ENCODE assay signal across 8 cellular contexts in genomic region chr15:77496710-77497107, GRCh38.
DNase-seq lines count a peak whose midpoint lies in the region; ATAC-seq, FAIRE-seq and TF ChIP-seq lines count a peak whose summit lies in the region.

No MANE protein-coding gene starts in this region.

- H3K27ac ChIP-seq in ascending aorta, result peak overlapping the region; percentile 81 to 85

- no peaks in the 10 kb centered on the region for H3K9me3 ChIP-seq in ascending aorta
- no peaks in the 10 kb centered on the region for H3K9me3 ChIP-seq in skeletal muscle satellite cell (replicated peaks; ENCODE audit: low read length)

- DNase-seq in GM12891 (ENCODE audit: insufficient read length, low spot score), result peak; percentile 53
- peak; percentile 79 for DNase-seq in MV-4-11 (lab: John Stamatoyannopoulos, UW)
- DNase-seq in T-helper 2 cell treated with Interferon-gamma antibody and Interleukin-4, amounts not matched to agents 5 μg/mL and 100 μg/mL, for 36 hours (ENCODE audit: low spot score), result peak; percentile 53
- peak; percentile 37 to 92 for DNase-seq in ascending aorta (ENCODE audit: low spot score in 2 of 2)
- DNase-seq in hypothalamus (lab: John Stamatoyannopoulos, UW), result peak in 39 of 51 donors; percentile 32 to 87 (median 71)

- no peaks in the 10 kb centered on the region for H3K27me3 ChIP-seq in ascending aorta
- no peaks in the 10 kb centered on the region for H3K27me3 ChIP-seq in skeletal muscle satellite cell (ENCODE audit: control insufficient read depth, insufficient read depth, low read length)

- ATAC-seq in GM21737 (IDR thresholded peaks at IDR 0.05; ENCODE audit: unreplicated experiment) (no peak), HG02840 (IDR thresholded peaks at IDR 0.05; ENCODE audit: low FRiP score, unreplicated experiment) (no peak)

- H3K27me3 Mint-ChIP-seq in T-helper 2 cell treated with Interferon-gamma antibody and Interleukin-4, amounts not matched to agents 5 μg/mL and 100 μg/mL, for 36 hours (ENCODE audit: low read depth), result no peaks in the 10 kb centered on the region

- intact Hi-C loops in ascending aorta (cut with DNase I), result loop anchor here (1.0 to 5.0 kb wide), 5 partner anchors 39 to 564 kb away; partner anchors contain the start of gene RCN2

- TF ChIP-seq POLR2A in GM12891 (IDR thresholded peaks at IDR 0.05; ENCODE audit: low read depth, low read length), result no peak

- H3K4me1 ChIP-seq in ascending aorta (peaks cover 5 to 27% of the 10 kb centered on the region in 2 donors), skeletal muscle satellite cell (ENCODE audit: control insufficient read depth, insufficient read depth, low read length) (peaks cover 34% of the 10 kb centered on the region)

- H3K4me3 Mint-ChIP-seq in T-helper 2 cell treated with Interferon-gamma antibody and Interleukin-4, amounts not matched to agents 5 μg/mL and 100 μg/mL, for 36 hours, result no peak overlapping the region

- no peaks in the 10 kb centered on the region for H3K36me3 Mint-ChIP-seq in T-helper 2 cell treated with Interferon-gamma antibody and Interleukin-4, amounts not matched to agents 5 μg/mL and 100 μg/mL, for 36 hours (ENCODE audit: low read depth)

- H3K9ac ChIP-seq in skeletal muscle satellite cell (ENCODE audit: low read depth, low read length), result peak overlapping the region; percentile 68

- no peaks in the 10 kb centered on the region for H3K9me3 Mint-ChIP-seq in T-helper 2 cell treated with Interferon-gamma antibody and Interleukin-4, amounts not matched to agents 5 μg/mL and 100 μg/mL, for 36 hours

- H3K27ac Mint-ChIP-seq in T-helper 2 cell treated with Interferon-gamma antibody and Interleukin-4, amounts not matched to agents 5 μg/mL and 100 μg/mL, for 36 hours, result no peak overlapping the region

- FAIRE-seq in GM12891 (lab: Jason Lieb, UNC), result peak; percentile 83

- peak overlapping the region in 1 of 2 donors; percentile 41 for H3K4me3 ChIP-seq in ascending aorta
- peak overlapping the region; percentile 52 for H3K4me3 ChIP-seq in skeletal muscle satellite cell (ENCODE audit: low read length)

- peaks cover 12% of the 10 kb centered on the region for H3K4me1 Mint-ChIP-seq in T-helper 2 cell treated with Interferon-gamma antibody and Interleukin-4, amounts not matched to agents 5 μg/mL and 100 μg/mL, for 36 hours (ENCODE audit: low read depth)

- peak; percentile 88 to 96 (median 91) for TF ChIP-seq CTCF in ascending aorta (IDR thresholded peaks at IDR 0.05)

- H3K36me3 ChIP-seq in ascending aorta (no peaks in the 10 kb centered on the region), skeletal muscle satellite cell (ENCODE audit: insufficient read depth, low read length) (no peaks in the 10 kb centered on the region)

- peak overlapping the region; percentile 78 for H3K4me2 ChIP-seq in skeletal muscle satellite cell (ENCODE audit: low read length)

TF ChIP-seq in GM12891, 5 proteins besides CTCF, POLR2A, EP300 and RAD21:
- TF ChIP-seq PAX5 (IDR thresholded peaks at IDR 0.05; ENCODE audit: insufficient read depth, low read length, severe bottlenecking), result no peak
- peak; percentile 29; the same call in 1 of the 2 replicates for TF ChIP-seq POU2F2 (IDR thresholded peaks at IDR 0.05; ENCODE audit: low read depth, low read length)
